Comparison of ENCODE assay signal across 15 cellular contexts in genomic region chr5:23419115-23419514, GRCh38.
A peak's percentile ranks its signal among the peaks of the same experiment; 100 is the strongest.
DNase-seq lines count a peak whose midpoint lies in the region; ATAC-seq and TF ChIP-seq lines count a peak whose summit lies in the region.
"Had no signal": no experiment of that assay in that cellular context is flagged by ENCODE, and none has a peak within 500 bp of the region (broad histone marks: within the 10 kb centered on the region; RNA-seq: fewer than 3 reads in every experiment).

No MANE protein-coding gene starts in this region.

- no peaks in the 10 kb centered on the region for H3K36me3 ChIP-seq in SK-N-MC (ENCODE audit: insufficient read depth, low read length)
- H3K36me3 ChIP-seq: ascending aorta had no signal

- no peak overlapping the region for H3K27ac Mint-ChIP-seq in endothelial cell (ENCODE audit: unreplicated experiment)

- H3K9me3 Mint-ChIP-seq in endothelial cell (ENCODE audit: unreplicated experiment): no peaks in the 10 kb centered on the region

- H3K9me3 ChIP-seq in SK-N-MC (ENCODE audit: low read depth, low read length): no peaks in the 10 kb centered on the region
- H3K9me3 ChIP-seq: ascending aorta had no signal

- H3K4me1 Mint-ChIP-seq in endothelial cell (ENCODE audit: unreplicated experiment): no peaks in the 10 kb centered on the region

- no peak for TF ChIP-seq CTCF in endothelial cell (IDR thresholded peaks at IDR 0.05; ENCODE audit: unreplicated experiment)

- no peak overlapping the region for H3K9ac ChIP-seq in SK-N-MC (ENCODE audit: insufficient read length)
- H3K9ac ChIP-seq: parathyroid adenoma had no signal

- H3K4me3 Mint-ChIP-seq in endothelial cell (ENCODE audit: unreplicated experiment): no peak overlapping the region
- H3K4me3 Mint-ChIP-seq: activated T-cell treated with anti-CD3 and anti-CD28 coated beads, Interleukin-2, amount 50 U/mL, for 4 hours had no signal

- ATAC-seq in left lobe of liver (peak; percentile 83), GM18861 (IDR thresholded peaks at IDR 0.05; ENCODE audit: unreplicated experiment) (no peak), GM18519 (IDR thresholded peaks at IDR 0.05; ENCODE audit: low FRiP score, unreplicated experiment) (no peak)
- ATAC-seq: activated T-cell treated with anti-CD3 and anti-CD28 coated beads, Interleukin-2, amount 50 U/mL, for 4 hours; stimulated activated naive CD8-positive, alpha-beta T cell treated with anti-CD3 and anti-CD28 coated beads, Interleukin-15, Interleukin-2, amounts not matched to agents 100 U/mL and 50 U/mL, for 24 hours had no signal

- peaks cover 4% of the 10 kb centered on the region for H3K27me3 Mint-ChIP-seq in endothelial cell (ENCODE audit: unreplicated experiment)

- no peak overlapping the region for H3K27ac ChIP-seq in SK-N-MC
- H3K27ac ChIP-seq: ascending aorta, parathyroid adenoma, VCaP had no signal

- no peaks in the 10 kb centered on the region for H3K36me3 Mint-ChIP-seq in endothelial cell (ENCODE audit: low read depth, unreplicated experiment)

- H3K4me3 ChIP-seq in SK-N-MC: no peak overlapping the region
- H3K4me3 ChIP-seq: ascending aorta had no signal

- DNase-seq in DMS53 treated with DMSO at 0.1 percent for 48 hours (lab: John Stamatoyannopoulos, UW; ENCODE audit: unreplicated experiment) (peak; percentile 54), NCI-H2081 (lab: John Stamatoyannopoulos, UW) (peak; percentile 87 to 98), SK-N-MC (ENCODE audit: low read depth, low spot score) (peak; percentile 34), left lobe of liver (ENCODE audit: low spot score) (no peak), globus pallidus (ENCODE audit: low spot score) (no peak), endothelial cell (ENCODE audit: low spot score) (no peak)
- DNase-seq: activated T-cell treated with anti-CD3 and anti-CD28 coated beads, Interleukin-2, amount 50 U/mL, for 4 hours; MV-4-11; stimulated activated CD4-positive, alpha-beta T cell treated with anti-CD3 and anti-CD28 coated beads, Interleukin-2, amount 100 ng/mL, for 24 hours; stimulated activated naive CD8-positive, alpha-beta T cell treated with anti-CD3 and anti-CD28 coated beads, Interleukin-15, Interleukin-2, amounts not matched to agents 100 U/mL and 50 U/mL, for 24 hours had no signal

Comparison
In these comparisons a context has a peak if more than half of its experiments do, and no peak if none do; other contexts are left out.
1. DNase-seq: peak in DMS53 treated with DMSO at 0.1 percent for 48 hours (single experiment), NCI-H2081 (2 of 2) and SK-N-MC (single experiment); none in left lobe of liver (single experiment), globus pallidus (single experiment) and endothelial cell (single experiment).